Comparison of ENCODE assay signal across 2 cellular contexts in genomic region chr1:3688836-3689750, GRCh38.
A peak's percentile ranks its signal among the peaks of the same experiment; 100 is the strongest.
TF ChIP-seq lines count a peak whose summit lies in the region.

No MANE protein-coding gene starts in this region.

TF ChIP-seq in IMR-90, 13 proteins besides CTCF, POLR2A, EP300 and RAD21:
- TF ChIP-seq, protein P1, sequence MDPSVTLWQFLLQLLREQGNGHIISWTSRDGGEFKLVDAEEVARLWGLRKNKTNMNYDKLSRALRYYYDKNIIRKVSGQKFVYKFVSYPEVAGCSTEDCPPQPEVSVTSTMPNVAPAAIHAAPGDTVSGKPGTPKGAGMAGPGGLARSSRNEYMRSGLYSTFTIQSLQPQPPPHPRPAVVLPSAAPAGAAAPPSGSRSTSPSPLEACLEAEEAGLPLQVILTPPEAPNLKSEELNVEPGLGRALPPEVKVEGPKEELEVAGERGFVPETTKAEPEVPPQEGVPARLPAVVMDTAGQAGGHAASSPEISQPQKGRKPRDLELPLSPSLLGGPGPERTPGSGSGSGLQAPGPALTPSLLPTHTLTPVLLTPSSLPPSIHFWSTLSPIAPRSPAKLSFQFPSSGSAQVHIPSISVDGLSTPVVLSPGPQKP (IDR thresholded peaks at IDR 0.05; ENCODE audit: borderline replicate concordance, low read depth, low read length): no peak
- TF ChIP-seq MAZ (IDR thresholded peaks at IDR 0.05; ENCODE audit: borderline replicate concordance, low read depth, low read length): no peak

TF ChIP-seq in K562, 482 proteins besides CTCF, POLR2A, EP300 and RAD21:
- TF ChIP-seq, protein P2, sequence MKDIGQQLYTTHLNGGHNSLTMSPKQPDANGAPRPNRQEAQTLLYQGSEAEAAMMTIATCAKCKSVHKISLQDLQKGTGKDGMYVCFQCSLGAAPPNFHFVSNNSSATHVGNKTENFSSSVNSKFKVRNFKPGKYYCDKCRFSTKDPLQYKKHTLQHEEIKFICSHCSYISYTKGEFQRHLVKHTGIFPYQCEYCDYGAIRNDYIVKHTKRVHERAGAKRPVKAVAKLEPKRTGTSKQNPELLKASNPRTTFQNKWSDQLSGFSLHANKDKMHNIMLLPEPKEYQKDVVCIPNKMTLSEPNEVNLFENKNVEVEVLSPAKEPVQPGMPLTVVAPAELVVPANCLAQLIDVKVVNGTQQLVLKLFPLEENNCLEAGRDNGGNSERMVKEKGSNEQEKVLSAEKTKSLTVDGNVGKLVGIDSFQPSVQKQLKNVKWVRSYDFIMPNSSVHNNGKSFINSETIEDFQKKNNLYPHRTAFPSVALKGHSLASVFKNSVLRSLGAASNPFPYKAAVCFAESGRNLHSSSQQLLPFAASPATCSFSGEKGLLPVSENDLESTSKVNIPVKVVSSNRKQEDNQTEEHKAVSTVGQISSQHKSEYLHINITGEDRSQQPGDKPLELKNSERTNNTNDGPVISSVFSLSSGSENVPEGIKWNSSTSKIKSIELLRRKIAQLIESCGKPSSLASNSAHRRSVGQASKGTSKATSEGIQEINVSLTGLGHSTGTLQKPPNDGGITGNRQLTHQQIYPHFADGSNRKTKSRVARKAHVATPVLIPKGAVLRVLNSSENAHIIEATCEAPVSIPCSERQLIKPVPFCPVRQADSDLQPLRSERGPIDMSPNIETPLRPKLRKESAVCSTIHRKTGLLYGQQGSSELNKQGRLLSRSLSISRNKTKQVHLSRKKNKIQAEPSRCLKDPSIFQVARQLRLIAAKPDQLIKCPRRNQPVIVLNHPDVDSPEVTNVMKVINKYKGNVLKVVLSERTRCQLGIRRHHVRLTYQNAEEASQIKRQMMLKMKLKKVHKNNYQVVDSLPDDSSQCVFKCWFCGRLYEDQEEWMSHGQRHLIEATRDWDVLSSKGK (CRISPR knock-in tag; IDR thresholded peaks at IDR 0.05): no peak
- TF ChIP-seq CHD2 (IDR thresholded peaks at IDR 0.05; ENCODE audit: low read depth, low read length) (no peak), ZBTB1 (CRISPR knock-in tag; IDR thresholded peaks at IDR 0.05; ENCODE audit: borderline replicate concordance, low read depth) (0 out of 2 replicates have a peak, but pooled peaks have one; percentile 3), ZNF507 (tag; conservative IDR thresholded peaks at IDR 0.05) (no peak), NKRF (IDR thresholded peaks at IDR 0.05; ENCODE audit: borderline replicate concordance) (no peak), PBX2 (CRISPR knock-in tag; IDR thresholded peaks at IDR 0.05; ENCODE audit: low read depth) (no peak), PBX2 (tag; conservative IDR thresholded peaks at IDR 0.05; ENCODE audit: low read depth) (no peak), SRSF1 (IDR thresholded peaks at IDR 0.05; ENCODE audit: low read depth, low read length) (no peak)
- TF ChIP-seq, protein P3, sequence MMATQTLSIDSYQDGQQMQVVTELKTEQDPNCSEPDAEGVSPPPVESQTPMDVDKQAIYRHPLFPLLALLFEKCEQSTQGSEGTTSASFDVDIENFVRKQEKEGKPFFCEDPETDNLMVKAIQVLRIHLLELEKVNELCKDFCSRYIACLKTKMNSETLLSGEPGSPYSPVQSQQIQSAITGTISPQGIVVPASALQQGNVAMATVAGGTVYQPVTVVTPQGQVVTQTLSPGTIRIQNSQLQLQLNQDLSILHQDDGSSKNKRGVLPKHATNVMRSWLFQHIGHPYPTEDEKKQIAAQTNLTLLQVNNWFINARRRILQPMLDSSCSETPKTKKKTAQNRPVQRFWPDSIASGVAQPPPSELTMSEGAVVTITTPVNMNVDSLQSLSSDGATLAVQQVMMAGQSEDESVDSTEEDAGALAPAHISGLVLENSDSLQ (IDR thresholded peaks at IDR 0.05): no peak
